Comparison of ENCODE assay signal across 1 cellular context in the genomic region with DNA sequence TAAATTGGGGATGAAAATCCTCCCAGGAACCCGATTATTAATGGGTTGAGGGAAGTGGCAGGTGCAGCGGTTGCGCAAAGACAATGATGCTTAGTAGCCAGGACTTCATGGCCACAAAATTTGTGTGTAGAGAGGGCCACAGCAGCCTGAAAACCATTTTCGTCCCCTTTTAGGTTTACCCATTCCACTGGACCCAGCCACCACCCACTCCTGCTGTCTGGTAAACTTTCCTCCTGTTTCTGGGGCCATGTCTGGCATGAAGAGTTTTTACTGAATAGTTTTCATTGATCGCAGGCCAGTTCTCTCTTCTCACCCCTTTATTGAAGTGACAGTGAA.
TF ChIP-seq lines count a peak whose summit lies in the region.

No MANE protein-coding gene starts in this region.

TF ChIP-seq in WTC11, 78 proteins besides CTCF, POLR2A, EP300 and RAD21 (continued from another document):
- no peak for TF ChIP-seq SMAD3 (CRISPR knock-in tag; IDR thresholded peaks at IDR 0.05; ENCODE audit: borderline replicate concordance)
- TF ChIP-seq TCF7 (CRISPR knock-in tag; IDR thresholded peaks at IDR 0.05; ENCODE audit: low read depth) = no peak
- TF ChIP-seq ZNF263 (CRISPR knock-in tag; IDR thresholded peaks at IDR 0.05; ENCODE audit: low read depth) = no peak
TF ChIP-seq in WTC11: peak in this region for 0.
